Comparison of ENCODE assay signal across 17 cellular contexts in the genomic region with DNA sequence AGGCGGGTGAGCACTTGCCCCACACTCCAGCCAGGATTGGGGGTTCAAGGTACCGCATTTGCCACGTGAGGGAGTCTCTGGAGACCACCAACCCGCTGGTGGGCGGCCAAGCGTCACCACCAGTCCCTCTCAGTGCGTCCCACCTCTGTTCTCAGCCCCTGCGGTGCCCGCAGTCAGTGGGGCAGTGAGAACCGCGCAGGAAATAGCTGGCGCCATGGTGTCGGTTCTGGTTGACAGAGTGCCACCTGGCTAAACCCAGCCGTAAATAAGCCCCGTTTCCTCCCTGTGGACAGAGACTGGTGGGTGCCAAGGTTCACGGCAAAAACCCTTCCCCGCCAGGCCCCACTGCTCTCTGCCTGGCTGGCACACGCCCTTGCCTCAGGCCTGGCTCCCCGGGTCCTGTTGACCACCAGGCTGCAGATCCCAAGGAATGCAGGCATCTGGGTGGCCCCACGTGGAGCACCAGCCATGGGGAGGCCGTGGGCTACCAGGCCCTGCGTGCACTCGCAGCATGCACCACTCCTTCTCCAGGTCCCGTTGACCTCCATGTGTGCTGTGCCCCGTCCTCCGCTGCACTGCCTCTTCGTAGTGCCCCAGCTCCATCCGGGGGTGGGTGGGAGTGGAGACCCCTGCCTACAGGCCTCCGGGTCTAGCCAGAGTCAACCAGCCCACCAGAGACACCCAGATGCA.
DNase-seq lines count a peak whose midpoint lies in the region; ATAC-seq and TF ChIP-seq lines count a peak whose summit lies in the region.
"Had no signal": no experiment of that assay in that cellular context is flagged by ENCODE, and none has a peak within 500 bp of the region (broad histone marks: within the 10 kb centered on the region; RNA-seq: fewer than 3 reads in every experiment).

No MANE protein-coding gene starts in this region.

- H3F3A ChIP-seq in smooth muscle cell (ENCODE audit: low read depth): no peaks in the 10 kb centered on the region

- POLR2A ChIA-PET in CD8-positive, alpha-beta T cell (lab: Charles Lee): no interaction called here

- H4K20me1 ChIP-seq in smooth muscle cell (ENCODE audit: low read depth): no peaks in the 10 kb centered on the region

- no peaks in the 10 kb centered on the region for H3K36me3 ChIP-seq in CD8-positive, alpha-beta T cell (ENCODE audit: insufficient read depth, low read length)
- H3K36me3 ChIP-seq in smooth muscle cell (ENCODE audit: low read depth): no peaks in the 10 kb centered on the region
- H3K36me3 ChIP-seq: gastroesophageal sphincter, WERI-Rb-1 had no signal

- no peak overlapping the region for H3K27ac Mint-ChIP-seq in CD8-positive, alpha-beta T cell
- H3K27ac Mint-ChIP-seq in IgD-negative memory B cell: peak overlapping the region; percentile 97 to 100 (median 97)
- H3K27ac Mint-ChIP-seq: activated CD8-positive, alpha-beta memory T cell treated with anti-CD3 and anti-CD28 coated beads, Interleukin-2, amount 10 ng/mL, durations not matched to agents 7 days and 5 days; activated naive CD4-positive, alpha-beta T cell treated with anti-CD3 and anti-CD28 coated beads for 36 hours; progenitor cell of endocrine pancreas had no signal

- H3K4me3 Mint-ChIP-seq in CD8-positive, alpha-beta T cell: no peak overlapping the region
- peak overlapping the region; percentile 64 to 92 (median 80) for H3K4me3 Mint-ChIP-seq in IgD-negative memory B cell
- H3K4me3 Mint-ChIP-seq: activated CD8-positive, alpha-beta memory T cell treated with anti-CD3 and anti-CD28 coated beads, Interleukin-2, amount 10 ng/mL, durations not matched to agents 7 days and 5 days; activated naive CD4-positive, alpha-beta T cell treated with anti-CD3 and anti-CD28 coated beads for 36 hours had no signal

- intact Hi-C loops in CD8-positive, alpha-beta T cell (cut with DNase I, micrococcal nuclease): no loop called here
- intact Hi-C loops in right cardiac atrium (cut with DNase I): no loop called here

- in situ Hi-C loops in ACHN (cut with HindIII; ENCODE audit: low pct_ligation_motif_present, low pct_unique_long_range_greater_than_20kb, low sequenced_read_pairs): no loop called here

- TF ChIP-seq CTCF in CD8-positive, alpha-beta T cell (IDR thresholded peaks at IDR 0.05): no peak
- no peak for TF ChIP-seq CTCF in smooth muscle cell (IDR thresholded peaks at IDR 0.05; ENCODE audit: borderline replicate concordance, insufficient read depth, poor library complexity, severe bottlenecking)

- CTCF ChIA-PET in CD8-positive, alpha-beta T cell (lab: Charles Lee): no interaction called here

- no peaks in the 10 kb centered on the region for H3K27me3 Mint-ChIP-seq in CD8-positive, alpha-beta T cell (ENCODE audit: low read depth)
- H3K27me3 Mint-ChIP-seq in IgD-negative memory B cell: no peaks in the 10 kb centered on the region
- H3K27me3 Mint-ChIP-seq: activated CD8-positive, alpha-beta memory T cell treated with anti-CD3 and anti-CD28 coated beads, Interleukin-2, amount 10 ng/mL, durations not matched to agents 7 days and 5 days; progenitor cell of endocrine pancreas had no signal

- no peaks in the 10 kb centered on the region for H3K9me3 ChIP-seq in CD8-positive, alpha-beta T cell (ENCODE audit: low read length)
- H3K9me3 ChIP-seq in right cardiac atrium (ENCODE audit: control insufficient read depth, low read length): no peaks in the 10 kb centered on the region
- no peaks in the 10 kb centered on the region for H3K9me3 ChIP-seq in smooth muscle cell (replicated peaks; ENCODE audit: low read depth)
- H3K9me3 ChIP-seq: gastroesophageal sphincter had no signal

- DNase-seq in CD8-positive, alpha-beta T cell: no peak
- DNase-seq in right cardiac atrium (peak; percentile 7 to 48 (median 39)), smooth muscle cell (lab: John Stamatoyannopoulos, UW; ENCODE audit: unreplicated experiment) (no peak), ACHN (no peak), AML-193 (lab: John Stamatoyannopoulos, UW) (no peak)
- DNase-seq: activated CD8-positive, alpha-beta memory T cell treated with anti-CD3 and anti-CD28 coated beads, Interleukin-2, amount 10 ng/mL, durations not matched to agents 7 days and 5 days; activated naive CD4-positive, alpha-beta T cell treated with anti-CD3 and anti-CD28 coated beads for 36 hours; NCI-H2029; NCI-H774; stimulated activated CD8-positive, alpha-beta memory T cell treated with anti-CD3 and anti-CD28 coated beads, Interleukin-4, amount 100 ng/mL, for 48 hours; WERI-Rb-1 had no signal

- no peaks in the 10 kb centered on the region for H3K79me2 ChIP-seq in smooth muscle cell (ENCODE audit: low read depth)

- no peak overlapping the region for H3K9ac ChIP-seq in smooth muscle cell (ENCODE audit: low read depth)

- no peaks in the 10 kb centered on the region for H3K4me1 ChIP-seq in CD8-positive, alpha-beta T cell (ENCODE audit: insufficient read depth, low read length)
- H3K4me1 ChIP-seq in right cardiac atrium (ENCODE audit: control insufficient read depth, insufficient read depth, low read length) (no peaks in the 10 kb centered on the region), smooth muscle cell (ENCODE audit: low read depth) (no peaks in the 10 kb centered on the region)
- H3K4me1 ChIP-seq: gastroesophageal sphincter had no signal

- H3K9me3 Mint-ChIP-seq in CD8-positive, alpha-beta T cell: no peaks in the 10 kb centered on the region
- H3K9me3 Mint-ChIP-seq in IgD-negative memory B cell: no peaks in the 10 kb centered on the region
- H3K9me3 Mint-ChIP-seq: activated naive CD4-positive, alpha-beta T cell treated with anti-CD3 and anti-CD28 coated beads for 36 hours had no signal

- no peak overlapping the region for H3K4me2 ChIP-seq in smooth muscle cell

- H3K27ac ChIP-seq in CD8-positive, alpha-beta T cell (ENCODE audit: low read depth, low read length): no peak overlapping the region
- H3K27ac ChIP-seq in right cardiac atrium (ENCODE audit: low read length): no peak overlapping the region
- H3K27ac ChIP-seq in smooth muscle cell (ENCODE audit: low read depth): no peak overlapping the region
- H3K27ac ChIP-seq: gastroesophageal sphincter, HL-60, WERI-Rb-1 had no signal

- H3K4me1 Mint-ChIP-seq in CD8-positive, alpha-beta T cell (ENCODE audit: low read depth): no peaks in the 10 kb centered on the region
- peaks cover 19 to 43% (median 41%) of the 10 kb centered on the region in 3 donors for H3K4me1 Mint-ChIP-seq in IgD-negative memory B cell
- H3K4me1 Mint-ChIP-seq: activated CD8-positive, alpha-beta memory T cell treated with anti-CD3 and anti-CD28 coated beads, Interleukin-2, amount 10 ng/mL, durations not matched to agents 7 days and 5 days had no signal

- no peak overlapping the region for H3K4me3 ChIP-seq in CD8-positive, alpha-beta T cell (ENCODE audit: low read depth, low read length)
- H3K4me3 ChIP-seq in right cardiac atrium (ENCODE audit: low read length) (no peak overlapping the region), smooth muscle cell (no peak overlapping the region)
- H3K4me3 ChIP-seq: gastroesophageal sphincter had no signal

- no peaks in the 10 kb centered on the region for H3K27me3 ChIP-seq in CD8-positive, alpha-beta T cell (ENCODE audit: insufficient read depth, low read length)
- H3K27me3 ChIP-seq in right cardiac atrium (ENCODE audit: control insufficient read depth, insufficient read depth) (no peaks in the 10 kb centered on the region), smooth muscle cell (ENCODE audit: low read depth) (no peaks in the 10 kb centered on the region)
- H3K27me3 ChIP-seq: gastroesophageal sphincter had no signal

- H3K36me3 Mint-ChIP-seq in CD8-positive, alpha-beta T cell: no peaks in the 10 kb centered on the region
- no peaks in the 10 kb centered on the region for H3K36me3 Mint-ChIP-seq in IgD-negative memory B cell
- H3K36me3 Mint-ChIP-seq: activated CD8-positive, alpha-beta memory T cell treated with anti-CD3 and anti-CD28 coated beads, Interleukin-2, amount 10 ng/mL, durations not matched to agents 7 days and 5 days had no signal

- no peak overlapping the region for H2AFZ ChIP-seq in smooth muscle cell (ENCODE audit: low read depth)

- ATAC-seq in CD8-positive, alpha-beta T cell: peak; percentile 29
- ATAC-seq in GM21381 (IDR thresholded peaks at IDR 0.05; ENCODE audit: unreplicated experiment) (peak; percentile 53), right cardiac atrium (no peak), GM21526 (IDR thresholded peaks at IDR 0.05; ENCODE audit: low FRiP score, unreplicated experiment) (no peak)
- ATAC-seq: activated CD8-positive, alpha-beta memory T cell treated with anti-CD3 and anti-CD28 coated beads, Interleukin-2, amount 10 ng/mL, durations not matched to agents 7 days and 5 days; gastroesophageal sphincter had no signal

- WGBS in right cardiac atrium: 91% methylated on average over 29 of the region's 29 CpGs
- WGBS in smooth muscle cell (ENCODE audit: low lambda C conversion rate): 93% methylated on average over 28 of the region's 29 CpGs

Comparison
In these comparisons a context has a peak if more than half of its experiments do, and no peak if none do; other contexts are left out.
1. ATAC-seq: peak in CD8-positive, alpha-beta T cell (single experiment) and GM21381 (single experiment); none in right cardiac atrium (0 of 2) and GM21526 (single experiment).
2. DNase-seq: peak in right cardiac atrium (3 of 3); none in CD8-positive, alpha-beta T cell (0 of 7), smooth muscle cell (single experiment), ACHN (single experiment) and AML-193 (0 of 2).